25 cellular contexts compared by ENCODE assay signal in the genomic region with DNA sequence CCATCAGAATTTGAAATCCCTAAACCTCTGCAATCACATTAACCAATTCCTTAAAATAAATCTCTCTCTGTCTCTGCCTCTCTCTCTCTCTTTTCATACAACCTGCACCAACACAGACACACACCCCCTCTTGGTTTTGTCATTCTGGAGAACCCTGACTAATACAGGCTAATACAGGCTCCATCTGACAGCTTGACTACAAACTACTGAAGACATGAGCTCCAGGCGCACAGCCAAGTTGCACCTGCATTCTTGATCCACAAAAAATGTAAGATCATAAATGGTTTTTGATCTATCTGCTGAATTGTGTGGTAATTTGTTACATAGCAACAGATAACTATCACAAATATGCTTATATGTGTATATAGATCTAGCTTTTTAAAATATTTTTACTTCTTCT.
"Had no signal": no experiment of that assay in that cellular context is flagged by ENCODE, and none has a peak within 500 bp of the region (broad histone marks: within the 10 kb centered on the region; RNA-seq: fewer than 3 reads in every experiment).

No MANE protein-coding gene starts in this region.

- H3K36me3 Mint-ChIP-seq: activated CD8-positive, alpha-beta memory T cell treated with anti-CD3 and anti-CD28 coated beads, Interleukin-2, amount 10 ng/mL, durations not matched to agents 7 days and 5 days; activated naive CD4-positive, alpha-beta T cell treated with anti-CD3 and anti-CD28 coated beads, Interleukin-2, amount 50 U/mL, for 24 hours; T-cell had no signal

- H3K27ac Mint-ChIP-seq: activated B cell treated with CpG ODN at 0.5 μM for 24 hours; activated CD4-positive, alpha-beta T cell treated with anti-CD3 and anti-CD28 coated beads, Interleukin-2, amount 10 ng/mL, durations not matched to agents 24 days and 14 days; activated CD8-positive, alpha-beta memory T cell treated with anti-CD3 and anti-CD28 coated beads, Interleukin-2, amount 10 ng/mL, durations not matched to agents 7 days and 5 days; activated naive CD4-positive, alpha-beta T cell treated with anti-CD3 and anti-CD28 coated beads, Interleukin-2, amount 50 U/mL, for 24 hours; activated naive CD8-positive, alpha-beta T cell treated with anti-CD3 and anti-CD28 coated beads, Interleukin-2, amount 50 U/mL, for 24 hours; activated T-cell treated with anti-CD3 and anti-CD28 coated beads, Interleukin-2, amount 50 U/mL, for 24 hours; activated T-helper 1 cell treated with anti-CD3 and anti-CD28 coated beads, Interleukin-12 subunit alpha, Interleukin-12 subunit beta, Interleukin-2, Interleukin-4 antibody, amounts not matched to agents 30 ng/mL and 10 ng/mL and 1 ng/mL, durations not matched to agents 14 hours and 24 hours and 36 hours; T-cell had no signal

- H3K4me1 Mint-ChIP-seq: activated B cell treated with CpG ODN at 0.5 μM for 24 hours; activated CD4-positive, alpha-beta T cell treated with anti-CD3 and anti-CD28 coated beads, Interleukin-2, amount 10 ng/mL, durations not matched to agents 24 days and 14 days; activated CD8-positive, alpha-beta memory T cell treated with anti-CD3 and anti-CD28 coated beads, Interleukin-2, amount 10 ng/mL, durations not matched to agents 7 days and 5 days; activated naive CD4-positive, alpha-beta T cell treated with anti-CD3 and anti-CD28 coated beads, Interleukin-2, amount 50 U/mL, for 24 hours; activated naive CD8-positive, alpha-beta T cell treated with anti-CD3 and anti-CD28 coated beads, Interleukin-2, amount 50 U/mL, for 24 hours; T-cell had no signal

- H3K27me3 Mint-ChIP-seq: activated B cell treated with CpG ODN at 0.5 μM for 24 hours; activated CD4-positive, alpha-beta T cell treated with anti-CD3 and anti-CD28 coated beads, Interleukin-2, amount 10 ng/mL, durations not matched to agents 24 days and 14 days; activated CD8-positive, alpha-beta memory T cell treated with anti-CD3 and anti-CD28 coated beads, Interleukin-2, amount 10 ng/mL, durations not matched to agents 7 days and 5 days; activated naive CD4-positive, alpha-beta T cell treated with anti-CD3 and anti-CD28 coated beads, Interleukin-2, amount 50 U/mL, for 24 hours; activated naive CD8-positive, alpha-beta T cell treated with anti-CD3 and anti-CD28 coated beads, Interleukin-2, amount 50 U/mL, for 24 hours; activated T-cell treated with anti-CD3 and anti-CD28 coated beads, Interleukin-2, amount 50 U/mL, for 24 hours; T-cell had no signal

- H3K4me3 Mint-ChIP-seq: activated B cell treated with CpG ODN at 0.5 μM for 24 hours; activated CD4-positive, alpha-beta T cell treated with anti-CD3 and anti-CD28 coated beads, Interleukin-2, amount 10 ng/mL, durations not matched to agents 24 days and 14 days; activated CD8-positive, alpha-beta memory T cell treated with anti-CD3 and anti-CD28 coated beads, Interleukin-2, amount 10 ng/mL, durations not matched to agents 7 days and 5 days; activated naive CD4-positive, alpha-beta T cell treated with anti-CD3 and anti-CD28 coated beads, Interleukin-2, amount 50 U/mL, for 24 hours; activated naive CD8-positive, alpha-beta T cell treated with anti-CD3 and anti-CD28 coated beads, Interleukin-2, amount 50 U/mL, for 24 hours; activated T-cell treated with anti-CD3 and anti-CD28 coated beads, Interleukin-2, amount 50 U/mL, for 24 hours; activated T-helper 1 cell treated with anti-CD3 and anti-CD28 coated beads, Interleukin-12 subunit alpha, Interleukin-12 subunit beta, Interleukin-2, Interleukin-4 antibody, amounts not matched to agents 30 ng/mL and 10 ng/mL and 1 ng/mL, durations not matched to agents 14 hours and 24 hours and 36 hours; T-cell had no signal

- H3K27ac ChIP-seq: brain microvascular endothelial cell had no signal

- H3K9me3 Mint-ChIP-seq: activated CD4-positive, alpha-beta T cell treated with anti-CD3 and anti-CD28 coated beads, Interleukin-2, amount 10 ng/mL, durations not matched to agents 24 days and 14 days had no signal

- ATAC-seq: activated CD8-positive, alpha-beta memory T cell treated with anti-CD3 and anti-CD28 coated beads, Interleukin-2, amount 10 ng/mL, durations not matched to agents 7 days and 5 days; activated naive CD8-positive, alpha-beta T cell treated with anti-CD3 and anti-CD28 coated beads, Interleukin-2, amount 50 U/mL, for 24 hours; PC-3; T-cell had no signal

- H3K36me3 ChIP-seq: brain microvascular endothelial cell had no signal

- H3K27me3 ChIP-seq: brain microvascular endothelial cell had no signal

- DNase-seq: activated B cell treated with CpG ODN at 0.5 μM for 24 hours; activated CD4-positive, alpha-beta T cell treated with anti-CD3 and anti-CD28 coated beads for 1 hour; activated CD4-positive, alpha-beta T cell treated with anti-CD3 and anti-CD28 coated beads, Interleukin-2, amount 10 ng/mL, durations not matched to agents 24 days and 14 days; activated CD4-positive, alpha-beta T cell treated with anti-CD3 and anti-CD28 coated beads, Interleukin-2, amount 50 U/mL, for 48 hours; activated CD8-positive, alpha-beta memory T cell treated with anti-CD3 and anti-CD28 coated beads, Interleukin-2, amount 10 ng/mL, durations not matched to agents 7 days and 5 days; activated effector memory CD4-positive, alpha-beta T cell treated with Interleukin-2 at 50 U/mL for 16 hours; activated naive CD4-positive, alpha-beta T cell; activated naive CD8-positive, alpha-beta T cell treated with anti-CD3 and anti-CD28 coated beads, Interleukin-2, amount 50 U/mL, for 24 hours; activated T-cell treated with anti-CD3 and anti-CD28 coated beads, Interleukin-2, amount 50 U/mL, for 24 hours; brain microvascular endothelial cell; Kasumi-1; KBM-7; NCI-H1048; NCI-H1417; NCI-H1694; NCI-H2029; NCI-H2107; NCI-H774; PC-3; SHP77 treated with DMSO at 0.1 percent for 48 hours; T-cell; T-helper 2 cell; T1000 had no signal
